4 cellular contexts compared by ENCODE assay signal in the genomic region with DNA sequence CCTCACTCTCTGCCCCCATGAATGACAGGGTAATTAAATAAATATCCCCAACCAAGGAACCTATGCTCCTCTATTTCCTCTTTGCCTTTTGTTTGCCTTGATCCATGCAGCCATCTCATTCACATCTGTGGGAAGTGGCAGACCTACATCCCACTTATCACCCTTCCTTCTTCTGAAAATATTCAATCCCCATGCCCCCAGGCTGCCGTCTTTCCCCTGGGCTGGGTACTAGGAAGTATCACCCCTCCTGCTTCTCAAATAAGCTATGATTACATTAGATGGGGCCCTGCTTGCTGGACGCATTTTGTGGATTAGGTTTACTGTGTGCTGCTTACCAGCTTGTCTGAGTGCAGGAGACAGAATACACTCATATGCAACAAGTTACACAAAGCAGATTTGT.
A peak's percentile ranks its signal among the peaks of the same experiment; 100 is the strongest.
DNase-seq lines count a peak whose midpoint lies in the region; TF ChIP-seq lines count a peak whose summit lies in the region.
"Not testable (repeated sequence)": the region's sequence is repeated elsewhere in the genome, so short reads cannot be mapped to it uniquely, and the experiment has no call there.

No MANE protein-coding gene starts in this region.

- not testable (repeated sequence) for H4K8ac ChIP-seq in mesendoderm (ENCODE audit: low read depth, low read length)

- H2BK120ac ChIP-seq in mesendoderm (ENCODE audit: low read depth, low read length), result not testable (repeated sequence)

- not testable (repeated sequence) for H3K23ac ChIP-seq in mesendoderm (ENCODE audit: low read length)

- not testable (repeated sequence) for H3K79me1 ChIP-seq in mesendoderm (ENCODE audit: low read length)

- not testable (repeated sequence) for H2BK5ac ChIP-seq in mesendoderm (ENCODE audit: low read length)

- DNase-seq in AG04450 (ENCODE audit: low read depth, low spot score), result not testable (repeated sequence)
- DNase-seq in NCI-H69 (lab: John Stamatoyannopoulos, UW) (peak; percentile 10), mesendoderm (peak; percentile 30), posterior vena cava (ENCODE audit: low spot score) (peak; percentile 79)

- no CpG with 5 or more reads among the region's 2 CpGs for WGBS in mesendoderm (ENCODE audit: extremely low coverage, insufficient coverage, low lambda C conversion rate)

- H3K27ac ChIP-seq in AG04450 (ENCODE audit: low read depth, low read length), result peak overlapping the region; percentile 21
- not testable (repeated sequence) for H3K27ac ChIP-seq in mesendoderm (ENCODE audit: low read depth, low read length)

- CTCF ChIA-PET in AG04450 (lab: Charles Lee), result not testable (repeated sequence)

- not testable (repeated sequence) for H3K18ac ChIP-seq in mesendoderm (ENCODE audit: low read length)

- intact Hi-C loops in posterior vena cava (cut with DNase I), result not testable (repeated sequence)

- POLR2A ChIA-PET in AG04450 (lab: Yijun Ruan, JAX), result not testable (repeated sequence)

- H3K9ac ChIP-seq in mesendoderm (ENCODE audit: low read length), result not testable (repeated sequence)

- not testable (repeated sequence) for H3K56ac ChIP-seq in mesendoderm (ENCODE audit: low read length)

- not testable (repeated sequence) for H4K5ac ChIP-seq in mesendoderm (ENCODE audit: low read length)

- not testable (repeated sequence) for H3K79me2 ChIP-seq in mesendoderm (ENCODE audit: control insufficient read depth, insufficient read depth, low read length)

- peaks cover 30% of the 10 kb centered on the region for H3K9me3 ChIP-seq in AG04450 (ENCODE audit: control insufficient read depth, insufficient read depth, low read length)

- not testable (repeated sequence) for H3K4me2 ChIP-seq in mesendoderm (ENCODE audit: low read length)

- H3K4me3 ChIP-seq in AG04450 (ENCODE audit: low read depth, low read length); mesendoderm (ENCODE audit: low read length): not testable (repeated sequence)

- not testable (repeated sequence) for H3K27me3 ChIP-seq in AG04450 (ENCODE audit: control insufficient read depth, insufficient read depth, low read length); mesendoderm (ENCODE audit: insufficient read depth, low read length, poor library complexity)

- H3K4me1 ChIP-seq in mesendoderm (ENCODE audit: control insufficient read depth, low read depth, low read length), result not testable (repeated sequence)

- not testable (repeated sequence) for H3K4ac ChIP-seq in mesendoderm (ENCODE audit: low read depth, low read length)

- H2AK5ac ChIP-seq in mesendoderm (ENCODE audit: low read length), result not testable (repeated sequence)

- not testable (repeated sequence) for TF ChIP-seq CTCF in AG04450 (IDR thresholded peaks at IDR 0.05; ENCODE audit: low read depth, low read length)

- H3K36me3 ChIP-seq in mesendoderm (ENCODE audit: control insufficient read depth, insufficient read depth, low read length), result not testable (repeated sequence)

- H2BK15ac ChIP-seq in mesendoderm (replicated peaks; ENCODE audit: low read depth), result not testable (repeated sequence)
